ENCODE assay signal across 1 cellular context in genomic region chr1:58432813-58433668, GRCh38.
TF ChIP-seq lines count a peak whose summit lies in the region.

No MANE protein-coding gene starts in this region.

TF ChIP-seq in SK-N-SH treated with all-trans-retinoic acid at 6 μM for 48 hours, 23 proteins besides CTCF, POLR2A, EP300 and RAD21 (continued from another document):
- TF ChIP-seq ZC3H10 (CRISPR knock-in tag; IDR thresholded peaks at IDR 0.05) (no peak), OSR1 (CRISPR knock-in tag; IDR thresholded peaks at IDR 0.05) (no peak), ZNF70 (CRISPR knock-in tag; IDR thresholded peaks at IDR 0.05) (no peak)
TF ChIP-seq in SK-N-SH treated with all-trans-retinoic acid at 6 μM for 48 hours: peak in this region for 0.
